In genomic region chr19:8143041-8143440, GRCh38 we compare ENCODE assay signal across 1 cellular context.
TF ChIP-seq lines count a peak whose summit lies in the region.

No MANE protein-coding gene starts in this region.

TF ChIP-seq in GM23338, 12 proteins besides CTCF, POLR2A, EP300 and RAD21 (continued from another document):
- TF ChIP-seq ZNF462 (CRISPR knock-in tag; IDR thresholded peaks at IDR 0.05) (no peak), NANOG (IDR thresholded peaks at IDR 0.05; ENCODE audit: borderline replicate concordance) (no peak), EZH2phosphoT487 (IDR thresholded peaks at IDR 0.05; ENCODE audit: unreplicated experiment) (no peak), POLR2AphosphoS5 (IDR thresholded peaks at IDR 0.05; ENCODE audit: low read depth) (no peak), CREB1 (CRISPR knock-in tag; IDR thresholded peaks at IDR 0.05; ENCODE audit: low read depth) (no peak), EZH2 (IDR thresholded peaks at IDR 0.05; ENCODE audit: low read depth, unreplicated experiment) (no peak), STAT1 (IDR thresholded peaks at IDR 0.05; ENCODE audit: unreplicated experiment) (no peak)
- TF ChIP-seq, protein P1, sequence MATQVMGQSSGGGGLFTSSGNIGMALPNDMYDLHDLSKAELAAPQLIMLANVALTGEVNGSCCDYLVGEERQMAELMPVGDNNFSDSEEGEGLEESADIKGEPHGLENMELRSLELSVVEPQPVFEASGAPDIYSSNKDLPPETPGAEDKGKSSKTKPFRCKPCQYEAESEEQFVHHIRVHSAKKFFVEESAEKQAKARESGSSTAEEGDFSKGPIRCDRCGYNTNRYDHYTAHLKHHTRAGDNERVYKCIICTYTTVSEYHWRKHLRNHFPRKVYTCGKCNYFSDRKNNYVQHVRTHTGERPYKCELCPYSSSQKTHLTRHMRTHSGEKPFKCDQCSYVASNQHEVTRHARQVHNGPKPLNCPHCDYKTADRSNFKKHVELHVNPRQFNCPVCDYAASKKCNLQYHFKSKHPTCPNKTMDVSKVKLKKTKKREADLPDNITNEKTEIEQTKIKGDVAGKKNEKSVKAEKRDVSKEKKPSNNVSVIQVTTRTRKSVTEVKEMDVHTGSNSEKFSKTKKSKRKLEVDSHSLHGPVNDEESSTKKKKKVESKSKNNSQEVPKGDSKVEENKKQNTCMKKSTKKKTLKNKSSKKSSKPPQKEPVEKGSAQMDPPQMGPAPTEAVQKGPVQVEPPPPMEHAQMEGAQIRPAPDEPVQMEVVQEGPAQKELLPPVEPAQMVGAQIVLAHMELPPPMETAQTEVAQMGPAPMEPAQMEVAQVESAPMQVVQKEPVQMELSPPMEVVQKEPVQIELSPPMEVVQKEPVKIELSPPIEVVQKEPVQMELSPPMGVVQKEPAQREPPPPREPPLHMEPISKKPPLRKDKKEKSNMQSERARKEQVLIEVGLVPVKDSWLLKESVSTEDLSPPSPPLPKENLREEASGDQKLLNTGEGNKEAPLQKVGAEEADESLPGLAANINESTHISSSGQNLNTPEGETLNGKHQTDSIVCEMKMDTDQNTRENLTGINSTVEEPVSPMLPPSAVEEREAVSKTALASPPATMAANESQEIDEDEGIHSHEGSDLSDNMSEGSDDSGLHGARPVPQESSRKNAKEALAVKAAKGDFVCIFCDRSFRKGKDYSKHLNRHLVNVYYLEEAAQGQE (IDR thresholded peaks at IDR 0.05; ENCODE audit: unreplicated experiment): no peak
